In genomic region chr2:55973673-55974072, GRCh38 we compare ENCODE assay signal across 1 cellular context.
TF ChIP-seq lines count a peak whose summit lies in the region.

No MANE protein-coding gene starts in this region.

TF ChIP-seq in HEK293, 187 proteins besides CTCF, POLR2A, EP300 and RAD21 (continued from another document):
- TF ChIP-seq AEBP2 (tag by site-specific recombination; IDR thresholded peaks at IDR 0.05; ENCODE audit: borderline replicate concordance) = no peak
TF ChIP-seq in HEK293: peak in this region for 1.
